In the genomic region with DNA sequence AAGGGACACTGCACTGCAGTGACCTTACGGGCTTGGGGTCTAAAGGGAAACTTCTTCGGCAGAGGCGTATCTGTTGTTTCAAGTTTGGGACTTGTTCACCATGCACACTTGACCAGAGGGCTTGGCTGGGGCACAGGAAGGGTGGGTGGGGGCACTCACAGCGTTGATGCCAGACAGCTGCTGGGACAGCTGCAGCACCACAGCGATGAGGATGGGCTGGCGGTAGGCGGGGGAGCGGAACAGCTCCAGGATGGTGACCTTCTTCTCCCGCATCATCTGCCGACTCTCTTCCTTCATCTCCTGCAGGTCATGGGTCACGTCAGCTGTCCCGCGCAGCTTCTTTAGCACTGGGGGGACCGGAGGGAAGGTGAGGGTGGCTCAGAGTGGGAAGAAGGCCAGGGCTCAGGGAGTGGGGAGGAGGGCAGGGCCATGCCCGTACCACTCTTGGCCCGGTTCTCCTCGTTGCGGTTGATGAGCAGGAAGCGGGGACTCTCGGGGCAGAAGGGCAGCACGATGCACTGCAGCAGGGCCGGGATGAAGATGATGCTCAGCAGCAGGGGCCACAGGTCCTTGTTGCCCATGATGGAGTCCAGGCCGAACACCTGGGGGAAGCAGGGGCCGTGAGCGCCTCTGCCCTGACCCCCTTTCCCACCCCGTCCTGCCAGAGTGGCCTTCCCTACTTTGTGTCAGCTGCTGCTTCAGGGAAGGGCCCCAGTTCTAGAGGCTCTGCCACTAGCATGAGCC, we compare ENCODE assay signal across 13 cellular contexts. TPM values are rescaled to one million over a fixed set of nuclear protein-coding genes. Genes with fewer than 3 reads are reported as not detected.
A peak's percentile ranks its signal among the peaks of the same experiment; 100 is the strongest.
DNase-seq lines count a peak whose midpoint lies in the region; ATAC-seq and TF ChIP-seq lines count a peak whose summit lies in the region.
"Had no signal": no experiment of that assay in that cellular context is flagged by ENCODE, and none has a peak within 500 bp of the region (broad histone marks: within the 10 kb centered on the region; RNA-seq: fewer than 3 reads in every experiment).

No MANE protein-coding gene starts in this region.

- CTCF ChIA-PET in naive thymus-derived CD4-positive, alpha-beta T cell (lab: Charles Lee), result interaction anchor here (0.6 to 1.8 kb wide), 2 partner anchors 25 to 144 kb away, joined by 4 read pairs; no protein-coding TSS in a partner anchor

- H3K79me2 ChIP-seq in GM23338 (replicated peaks; ENCODE audit: insufficient read depth), result peaks cover 24% of the 10 kb centered on the region

- no peaks in the 10 kb centered on the region for H3K9me3 Mint-ChIP-seq in GM23338
- no peaks in the 10 kb centered on the region for H3K9me3 Mint-ChIP-seq in activated T-helper 2 cell treated with anti-CD3 and anti-CD28 coated beads, Interferon-gamma antibody, Interleukin-2, Interleukin-4, amounts not matched to agents 10 μg/mL and 5 μg/mL and 100 μg/mL, durations not matched to agents 14 hours and 24 hours and 36 hours
- peaks cover 0 to 4% (median 0%) of the 10 kb centered on the region in 11 donors for H3K9me3 Mint-ChIP-seq in naive thymus-derived CD4-positive, alpha-beta T cell

- H3K27ac Mint-ChIP-seq in GM23338, result no peak overlapping the region
- peak overlapping the region; percentile 71 for H3K27ac Mint-ChIP-seq in activated T-helper 2 cell treated with anti-CD3 and anti-CD28 coated beads, Interferon-gamma antibody, Interleukin-2, Interleukin-4, amounts not matched to agents 10 μg/mL and 5 μg/mL and 100 μg/mL, durations not matched to agents 14 hours and 24 hours and 36 hours
- peak overlapping the region; percentile 21 to 95 (median 76) for H3K27ac Mint-ChIP-seq in naive thymus-derived CD4-positive, alpha-beta T cell

- peaks cover 50 to 76% (median 66%) of the 10 kb centered on the region in 11 experiments for H3K36me3 ChIP-seq in BLaER1 treated with 17β-estradiol and CSF1 and Interleukin-3, amounts not matched to agents 10 nM and 100 nM
- peaks cover 37% of the 10 kb centered on the region for H3K36me3 ChIP-seq in GM23338 (ENCODE audit: insufficient read depth)
- H3K36me3 ChIP-seq in naive thymus-derived CD4-positive, alpha-beta T cell (ENCODE audit: control insufficient read depth in 2 of 3, insufficient read depth in 3 of 3, low read length in 3 of 3), result peaks cover 28 to 53% (median 30%) of the 10 kb centered on the region in 3 experiments

- DNase-seq in GM23338 (ENCODE audit: low spot score), result no peak
- no peak for DNase-seq in activated T-helper 2 cell treated with anti-CD3 and anti-CD28 coated beads, Interferon-gamma antibody, Interleukin-2, Interleukin-4, amounts not matched to agents 10 μg/mL and 5 μg/mL and 100 μg/mL, durations not matched to agents 14 hours and 24 hours and 36 hours (ENCODE audit: low spot score)
- DNase-seq in naive thymus-derived CD4-positive, alpha-beta T cell, result no peak
- DNase-seq in GM13977 (ENCODE audit: low spot score), result no peak
- no peak for DNase-seq in activated effector memory CD4-positive, alpha-beta T cell treated with anti-CD3 and anti-CD28 coated beads, Interleukin-2, amount 50 U/mL, for 16 hours
- DNase-seq in GM20000 (ENCODE audit: low spot score), result no peak
- DNase-seq in stimulated activated naive CD4-positive, alpha-beta T cell treated with Interleukin-2 at 50 U/mL for 16 hours (lab: John Stamatoyannopoulos, UW), result no peak
- DNase-seq: foreskin keratinocyte, GOT3, MG63, NCI-H2107, testis had no signal

- no peaks in the 10 kb centered on the region for H3K27me3 ChIP-seq in BLaER1 treated with 17β-estradiol and CSF1 and Interleukin-3, amounts not matched to agents 10 nM and 100 nM
- H3K27me3 ChIP-seq in GM23338 (ENCODE audit: insufficient read depth), result no peaks in the 10 kb centered on the region
- H3K27me3 ChIP-seq in naive thymus-derived CD4-positive, alpha-beta T cell (ENCODE audit: control insufficient read depth in 2 of 2, insufficient read depth in 2 of 2, low read length in 2 of 2), result no peaks in the 10 kb centered on the region
- H3K27me3 ChIP-seq: foreskin keratinocyte, MG63, testis had no signal

- no peak for TF ChIP-seq CTCF in GM23338 (conservative IDR thresholded peaks at IDR 0.05; ENCODE audit: low read depth in 2 of 2)
- TF ChIP-seq CTCF in GM13977 (IDR thresholded peaks at IDR 0.05; ENCODE audit: extremely low read depth, insufficient read depth, missing control alignments), result no peak
- TF ChIP-seq CTCF in GM20000 (IDR thresholded peaks at IDR 0.05; ENCODE audit: extremely low read depth, missing control alignments), result no peak

- peaks cover 27% of the 10 kb centered on the region for H3K27me3 Mint-ChIP-seq in GM23338 (ENCODE audit: insufficient read depth, low read depth, poor library complexity)
- H3K27me3 Mint-ChIP-seq in activated T-helper 2 cell treated with anti-CD3 and anti-CD28 coated beads, Interferon-gamma antibody, Interleukin-2, Interleukin-4, amounts not matched to agents 10 μg/mL and 5 μg/mL and 100 μg/mL, durations not matched to agents 14 hours and 24 hours and 36 hours (ENCODE audit: low read depth), result no peaks in the 10 kb centered on the region
- H3K27me3 Mint-ChIP-seq in naive thymus-derived CD4-positive, alpha-beta T cell, result no peaks in the 10 kb centered on the region

- H3K4me3 Mint-ChIP-seq in GM23338, result no peak overlapping the region; the same call in 2 of the 3 replicates
- H3K4me3 Mint-ChIP-seq in activated T-helper 2 cell treated with anti-CD3 and anti-CD28 coated beads, Interferon-gamma antibody, Interleukin-2, Interleukin-4, amounts not matched to agents 10 μg/mL and 5 μg/mL and 100 μg/mL, durations not matched to agents 14 hours and 24 hours and 36 hours (ENCODE audit: low read depth), result no peak overlapping the region
- peak overlapping the region in 5 of 10 donors; percentile 13 to 84 (median 55) for H3K4me3 Mint-ChIP-seq in naive thymus-derived CD4-positive, alpha-beta T cell

- peaks cover 0 to 58% (median 47%) of the 10 kb centered on the region in 11 experiments; a peak in 19 of 22 replicates for H4K20me1 ChIP-seq in BLaER1 treated with 17β-estradiol and CSF1 and Interleukin-3, amounts not matched to agents 10 nM and 100 nM
- H4K20me1 ChIP-seq in GM23338 (replicated peaks; ENCODE audit: insufficient read depth), result peaks cover 40% of the 10 kb centered on the region

- in situ Hi-C loops in GM13977 (cut with MboI; ENCODE audit: low pct_unique_long_range_greater_than_20kb, low sequenced_read_pairs, unreplicated experiment), result no loop called here

- H2AFZ ChIP-seq in GM23338, result no peak overlapping the region

- POLR2A ChIA-PET in naive thymus-derived CD4-positive, alpha-beta T cell (lab: Charles Lee), result interaction anchor here (9.0 kb wide), 1 partner anchor 18 kb away, joined by 134 read pairs; no protein-coding TSS in a partner anchor

- H3K9me2 ChIP-seq in GM23338 (ENCODE audit: insufficient read depth), result no peaks in the 10 kb centered on the region

- peak overlapping the region in 10 of 11 experiments; percentile 5 to 81 (median 74); a peak in 16 of 22 replicates for H3K9ac ChIP-seq in BLaER1 treated with 17β-estradiol and CSF1 and Interleukin-3, amounts not matched to agents 10 nM and 100 nM

- intact Hi-C loops in activated T-helper 2 cell treated with anti-CD3 and anti-CD28 coated beads, Interferon-gamma antibody, Interleukin-2, Interleukin-4, amounts not matched to agents 10 μg/mL and 5 μg/mL and 100 μg/mL, durations not matched to agents 14 hours and 24 hours and 36 hours (cut with micrococcal nuclease), result no loop called here
- intact Hi-C loops in naive thymus-derived CD4-positive, alpha-beta T cell (cut with micrococcal nuclease), result loop anchor here in 1 of 2 donors (10.0 kb wide), 1 partner anchor 435 kb away; a partner anchor contains a TSS

- peaks cover 61% of the 10 kb centered on the region for H3K4me1 Mint-ChIP-seq in GM23338
- H3K4me1 Mint-ChIP-seq in activated T-helper 2 cell treated with anti-CD3 and anti-CD28 coated beads, Interferon-gamma antibody, Interleukin-2, Interleukin-4, amounts not matched to agents 10 μg/mL and 5 μg/mL and 100 μg/mL, durations not matched to agents 14 hours and 24 hours and 36 hours (ENCODE audit: low read depth), result peaks cover 63% of the 10 kb centered on the region
- H3K4me1 Mint-ChIP-seq in naive thymus-derived CD4-positive, alpha-beta T cell, result peaks cover 40 to 78% (median 65%) of the 10 kb centered on the region in 7 donors

- peaks cover 89% of the 10 kb centered on the region for H3K36me3 Mint-ChIP-seq in GM23338 (ENCODE audit: low read depth)
- peaks cover 88% of the 10 kb centered on the region for H3K36me3 Mint-ChIP-seq in activated T-helper 2 cell treated with anti-CD3 and anti-CD28 coated beads, Interferon-gamma antibody, Interleukin-2, Interleukin-4, amounts not matched to agents 10 μg/mL and 5 μg/mL and 100 μg/mL, durations not matched to agents 14 hours and 24 hours and 36 hours (ENCODE audit: low read depth)
- peaks cover 12 to 57% (median 24%) of the 10 kb centered on the region in 5 donors for H3K36me3 Mint-ChIP-seq in naive thymus-derived CD4-positive, alpha-beta T cell

- peak overlapping the region in 9 of 11 experiments; percentile 79 to 92 (median 86); a peak in 17 of 22 replicates for H3K27ac ChIP-seq in BLaER1 treated with 17β-estradiol and CSF1 and Interleukin-3, amounts not matched to agents 10 nM and 100 nM
- H3K27ac ChIP-seq in GM23338 (ENCODE audit: low read depth), result 0 out of 2 replicates have a peak overlapping the region, but pooled peaks have one; percentile 32
- H3K27ac ChIP-seq in naive thymus-derived CD4-positive, alpha-beta T cell (ENCODE audit: low read depth, low read length), result peak overlapping the region; percentile 81
- H3K27ac ChIP-seq: foreskin keratinocyte, testis had no signal

- H3K4me1 ChIP-seq in BLaER1 treated with 17β-estradiol and CSF1 and Interleukin-3, amounts not matched to agents 10 nM and 100 nM, result peaks cover 68 to 98% (median 91%) of the 10 kb centered on the region in 10 experiments
- H3K4me1 ChIP-seq in GM23338 (ENCODE audit: insufficient read depth), result peaks cover 41% of the 10 kb centered on the region
- peaks cover 53 to 55% of the 10 kb centered on the region in 2 donors for H3K4me1 ChIP-seq in naive thymus-derived CD4-positive, alpha-beta T cell (ENCODE audit: control insufficient read depth in 2 of 2, insufficient read depth in 2 of 2, low read length in 2 of 2)
- H3K4me1 ChIP-seq: testis had no signal

- H3F3A ChIP-seq in GM23338 (replicated peaks; ENCODE audit: low read depth), result peaks cover 70% of the 10 kb centered on the region

- no peak for ATAC-seq in GM23338
- no peak for ATAC-seq in naive thymus-derived CD4-positive, alpha-beta T cell
- ATAC-seq: foreskin keratinocyte had no signal

- no peaks in the 10 kb centered on the region for H3K9me3 ChIP-seq in BLaER1 treated with 17β-estradiol and CSF1 and Interleukin-3, amounts not matched to agents 10 nM and 100 nM (replicated peaks in 1 of 11)
- no peaks in the 10 kb centered on the region for H3K9me3 ChIP-seq in naive thymus-derived CD4-positive, alpha-beta T cell (ENCODE audit: control insufficient read depth in 2 of 3, low read length in 3 of 3)
- H3K9me3 ChIP-seq: MG63, testis had no signal

- H3K4me3 ChIP-seq in BLaER1 treated with 17β-estradiol and CSF1 and Interleukin-3, amounts not matched to agents 10 nM and 100 nM, result peak overlapping the region in 7 of 10 experiments; percentile 15 to 48 (median 34); a peak in 8 of 20 replicates
- H3K4me3 ChIP-seq in GM23338, result no peak overlapping the region
- no peak overlapping the region for H3K4me3 ChIP-seq in naive thymus-derived CD4-positive, alpha-beta T cell (ENCODE audit: low read length)
- H3K4me3 ChIP-seq: MG63, testis had no signal

- peak overlapping the region; percentile 89 to 97 (median 93) for H3K4me2 ChIP-seq in BLaER1 treated with 17β-estradiol and CSF1 and Interleukin-3, amounts not matched to agents 10 nM and 100 nM
- H3K4me2 ChIP-seq in GM23338, result no peak overlapping the region

RNA-seq across cellular contexts. Expression of a gene that starts 29.1 kb away (rescaled TPM):
- total RNA-seq in GM23338 (2014; rRNA removed; shearing (Covaris generic)), result 305 and 479 TPM in 2 replicates
- polyA plus RNA-seq in GM23338 (2016; fragmentation: Nextera tagmentation; extraction: Ambion mirVana), result 63.9 and 66.1 TPM in 2 replicates
- total RNA-seq in activated T-helper 2 cell treated with anti-CD3 and anti-CD28 coated beads, Interferon-gamma antibody, Interleukin-2, Interleukin-4, amounts not matched to agents 10 μg/mL and 5 μg/mL and 100 μg/mL, durations not matched to agents 14 hours and 24 hours and 36 hours, result 143 and 155 TPM in 2 replicates
- 100 to 1,000 TPM in 1 of 5 experiments, 10 to 100 TPM in 4; 43.6 to 123 (median 73.1) TPM for total RNA-seq in naive thymus-derived CD4-positive, alpha-beta T cell
- 10 to 100 TPM; 16.6 to 18.6 TPM for polyA plus RNA-seq in naive thymus-derived CD4-positive, alpha-beta T cell

Comparison
In these comparisons a context has a peak if more than half of its experiments do, and no peak if none do; other contexts are left out.
1. H3K27ac ChIP-seq: peak in every context shown above with its lines; median percentile 86 in BLaER1 treated with 17β-estradiol and CSF1 and Interleukin-3, amounts not matched to agents 10 nM and 100 nM; 81 in naive thymus-derived CD4-positive, alpha-beta T cell; 32 in GM23338.
2. H3K4me3 ChIP-seq: peak in BLaER1 treated with 17β-estradiol and CSF1 and Interleukin-3, amounts not matched to agents 10 nM and 100 nM (7 of 10); none in GM23338 (single experiment) and naive thymus-derived CD4-positive, alpha-beta T cell (single experiment).